In the genomic region with DNA sequence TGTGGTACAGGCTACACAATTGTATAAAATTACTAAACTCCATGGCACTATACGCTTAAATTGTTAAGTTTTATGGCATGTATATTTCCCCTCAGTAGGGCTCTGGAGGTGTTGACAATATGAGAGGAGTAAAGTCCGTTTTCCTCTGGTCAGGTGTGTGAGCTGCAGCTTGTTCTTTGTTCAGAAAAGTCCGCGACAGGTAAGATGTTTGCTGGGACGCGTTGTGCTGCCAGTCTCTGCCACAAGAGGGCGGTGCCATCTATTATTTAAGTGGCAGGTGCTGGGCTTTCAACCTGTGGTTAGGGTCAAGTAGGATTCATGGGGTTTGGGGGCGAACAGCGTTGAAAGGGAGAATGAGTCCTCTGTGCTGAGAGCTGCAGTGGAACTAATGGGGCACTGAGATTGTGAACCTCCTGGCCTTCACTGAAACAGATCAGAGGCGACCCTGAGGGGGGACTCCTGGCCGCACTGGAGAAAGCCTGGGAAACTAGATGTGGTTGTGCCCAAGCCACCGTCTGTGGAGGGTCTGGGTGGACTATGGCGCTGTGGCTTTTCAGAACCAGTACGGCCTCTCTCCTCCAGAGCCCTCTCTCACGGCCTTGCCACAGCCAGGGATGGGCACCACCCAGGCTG, we compare ENCODE assay signal across 9 cellular contexts.
A peak's percentile ranks its signal among the peaks of the same experiment; 100 is the strongest.
DNase-seq lines count a peak whose midpoint lies in the region; ATAC-seq, FAIRE-seq and TF ChIP-seq lines count a peak whose summit lies in the region.
"Had no signal": no experiment of that assay in that cellular context is flagged by ENCODE, and none has a peak within 500 bp of the region (broad histone marks: within the 10 kb centered on the region; RNA-seq: fewer than 3 reads in every experiment).

No MANE protein-coding gene starts in this region.

- H3K27ac ChIP-seq in pancreas: no peak overlapping the region

- peaks cover 0 to 5% (median 0%) of the 10 kb centered on the region in 4 donors for H3K27me3 ChIP-seq in pancreas

- no peaks in the 10 kb centered on the region for H3K4me1 ChIP-seq in pancreas

- H3K4me3 ChIP-seq in cardiac fibroblast (replicated peaks in 1 of 2; ENCODE audit: low read depth in 2 of 2, low read length in 2 of 2) (no peak overlapping the region), pancreas (no peak overlapping the region)

- FAIRE-seq in GM18507 (lab: Jason Lieb, UNC) (peak; percentile 56), pancreas (lab: Jason Lieb, UNC) (no peak)
- FAIRE-seq: colon had no signal

- WGBS in pancreas, 2 donors: 38 to 41% methylated on average over 14 to 15 of the region's 15 CpGs

- H3K27ac Mint-ChIP-seq in CD14-positive monocyte: no peak overlapping the region

- no peaks in the 10 kb centered on the region for H3K36me3 ChIP-seq in pancreas

- peaks cover 0 to 4% (median 1%) of the 10 kb centered on the region in 3 donors for H3K27me3 Mint-ChIP-seq in CD14-positive monocyte (ENCODE audit: low read depth in 3 of 3)

- H3K36me3 Mint-ChIP-seq in CD14-positive monocyte: no peaks in the 10 kb centered on the region

- peaks cover 0 to 6% (median 0%) of the 10 kb centered on the region in 7 donors for H3K9me3 Mint-ChIP-seq in CD14-positive monocyte

- intact Hi-C loops in CD14-positive monocyte (cut with micrococcal nuclease) (loop anchor here (5.0 to 10.0 kb wide), 3 partner anchors 1268 to 1370 kb away; no protein-coding TSS in a partner anchor), pancreas (cut with DNase I) (no loop called here)

- ATAC-seq in pancreas: peak; percentile 9 to 59 (median 32)

- no peaks in the 10 kb centered on the region for H3K4me1 Mint-ChIP-seq in CD14-positive monocyte

- no peaks in the 10 kb centered on the region for H3K9me3 ChIP-seq in pancreas

- no peak overlapping the region for H3K4me3 Mint-ChIP-seq in CD14-positive monocyte

- TF ChIP-seq CTCF in CD14-positive monocyte (IDR thresholded peaks at IDR 0.05) (peak; percentile 89), cardiac fibroblast (IDR thresholded peaks at IDR 0.05; ENCODE audit: low read depth, low read length) (peak; percentile 23), pancreas (IDR thresholded peaks at IDR 0.05) (peak; percentile 35 to 49 (median 45))

- DNase-seq in CD14-positive monocyte (ENCODE audit: low spot score) (no peak), GM18507 (ENCODE audit: extremely low spot score, insufficient read length, low read depth) (peak; percentile 30), NCI-H774 (lab: John Stamatoyannopoulos, UW) (peak; percentile 40), cardiac fibroblast (ENCODE audit: low read depth in 2 of 2) (no peak), pancreas (peak in 3 of 6 donors; percentile 28 to 75 (median 50)), NCI-H2227 treated with DMSO at 0.1 percent for 48 hours (lab: John Stamatoyannopoulos, UW) (no peak), DMS114 treated with DMSO at 0.1 percent for 48 hours (lab: John Stamatoyannopoulos, UW; ENCODE audit: unreplicated experiment) (no peak), foreskin melanocyte (no peak)

Comparison
In these comparisons a context has a peak if more than half of its experiments do, and no peak if none do; other contexts are left out.
1. DNase-seq: peak in GM18507 (single experiment) and NCI-H774 (single experiment); none in CD14-positive monocyte (single experiment), cardiac fibroblast (0 of 2), NCI-H2227 treated with DMSO at 0.1 percent for 48 hours (single experiment), DMS114 treated with DMSO at 0.1 percent for 48 hours (single experiment) and foreskin melanocyte (single experiment).
2. CTCF ChIP-seq: peak in every context shown above with its lines; median percentile 89 in CD14-positive monocyte; 45 in pancreas; 23 in cardiac fibroblast.
3. intact Hi-C loops: an anchor here in CD14-positive monocyte (5.0 to 10.0 kb wide); none called in pancreas.